1 cellular context compared by ENCODE assay signal in the genomic region with DNA sequence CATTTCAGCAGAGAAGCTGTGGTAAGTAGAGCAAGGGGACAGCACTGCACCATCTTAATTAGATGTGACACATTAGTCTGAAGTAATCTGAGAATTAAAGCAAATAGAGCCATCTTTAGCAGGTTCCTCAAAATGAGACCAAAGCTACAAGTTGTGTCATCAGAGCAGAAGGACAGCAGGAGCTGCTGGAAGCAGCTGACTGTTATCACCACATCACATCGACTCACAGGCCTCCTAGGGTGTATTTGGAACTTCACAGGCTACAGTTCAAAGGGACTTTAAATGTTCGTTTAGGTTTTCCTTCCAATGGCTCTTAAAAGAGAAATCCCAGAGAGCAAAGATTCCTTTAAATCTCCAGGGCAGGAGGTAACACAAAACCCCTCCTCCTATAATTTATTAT.
TF ChIP-seq lines count a peak whose summit lies in the region.

No MANE protein-coding gene starts in this region.

TF ChIP-seq in K562, 482 proteins besides CTCF, POLR2A, EP300 and RAD21 (continued from another document and continues in another):
- TF ChIP-seq, protein P1, sequence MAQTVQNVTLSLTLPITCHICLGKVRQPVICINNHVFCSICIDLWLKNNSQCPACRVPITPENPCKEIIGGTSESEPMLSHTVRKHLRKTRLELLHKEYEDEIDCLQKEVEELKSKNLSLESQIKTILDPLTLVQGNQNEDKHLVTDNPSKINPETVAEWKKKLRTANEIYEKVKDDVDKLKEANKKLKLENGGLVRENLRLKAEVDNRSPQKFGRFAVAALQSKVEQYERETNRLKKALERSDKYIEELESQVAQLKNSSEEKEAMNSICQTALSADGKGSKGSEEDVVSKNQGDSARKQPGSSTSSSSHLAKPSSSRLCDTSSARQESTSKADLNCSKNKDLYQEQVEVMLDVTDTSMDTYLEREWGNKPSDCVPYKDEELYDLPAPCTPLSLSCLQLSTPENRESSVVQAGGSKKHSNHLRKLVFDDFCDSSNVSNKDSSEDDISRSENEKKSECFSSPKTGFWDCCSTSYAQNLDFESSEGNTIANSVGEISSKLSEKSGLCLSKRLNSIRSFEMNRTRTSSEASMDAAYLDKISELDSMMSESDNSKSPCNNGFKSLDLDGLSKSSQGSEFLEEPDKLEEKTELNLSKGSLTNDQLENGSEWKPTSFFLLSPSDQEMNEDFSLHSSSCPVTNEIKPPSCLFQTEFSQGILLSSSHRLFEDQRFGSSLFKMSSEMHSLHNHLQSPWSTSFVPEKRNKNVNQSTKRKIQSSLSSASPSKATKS (CRISPR knock-in tag; IDR thresholded peaks at IDR 0.05), result no peak
- TF ChIP-seq, protein P2, sequence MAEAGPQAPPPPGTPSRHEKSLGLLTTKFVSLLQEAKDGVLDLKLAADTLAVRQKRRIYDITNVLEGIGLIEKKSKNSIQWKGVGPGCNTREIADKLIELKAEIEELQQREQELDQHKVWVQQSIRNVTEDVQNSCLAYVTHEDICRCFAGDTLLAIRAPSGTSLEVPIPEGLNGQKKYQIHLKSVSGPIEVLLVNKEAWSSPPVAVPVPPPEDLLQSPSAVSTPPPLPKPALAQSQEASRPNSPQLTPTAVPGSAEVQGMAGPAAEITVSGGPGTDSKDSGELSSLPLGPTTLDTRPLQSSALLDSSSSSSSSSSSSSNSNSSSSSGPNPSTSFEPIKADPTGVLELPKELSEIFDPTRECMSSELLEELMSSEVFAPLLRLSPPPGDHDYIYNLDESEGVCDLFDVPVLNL (CRISPR knock-in tag; IDR thresholded peaks at IDR 0.05; ENCODE audit: low read depth), result no peak
- TF ChIP-seq, protein P3, sequence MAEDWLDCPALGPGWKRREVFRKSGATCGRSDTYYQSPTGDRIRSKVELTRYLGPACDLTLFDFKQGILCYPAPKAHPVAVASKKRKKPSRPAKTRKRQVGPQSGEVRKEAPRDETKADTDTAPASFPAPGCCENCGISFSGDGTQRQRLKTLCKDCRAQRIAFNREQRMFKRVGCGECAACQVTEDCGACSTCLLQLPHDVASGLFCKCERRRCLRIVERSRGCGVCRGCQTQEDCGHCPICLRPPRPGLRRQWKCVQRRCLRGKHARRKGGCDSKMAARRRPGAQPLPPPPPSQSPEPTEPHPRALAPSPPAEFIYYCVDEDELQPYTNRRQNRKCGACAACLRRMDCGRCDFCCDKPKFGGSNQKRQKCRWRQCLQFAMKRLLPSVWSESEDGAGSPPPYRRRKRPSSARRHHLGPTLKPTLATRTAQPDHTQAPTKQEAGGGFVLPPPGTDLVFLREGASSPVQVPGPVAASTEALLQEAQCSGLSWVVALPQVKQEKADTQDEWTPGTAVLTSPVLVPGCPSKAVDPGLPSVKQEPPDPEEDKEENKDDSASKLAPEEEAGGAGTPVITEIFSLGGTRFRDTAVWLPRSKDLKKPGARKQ (CRISPR knock-in tag; IDR thresholded peaks at IDR 0.05), result no peak
- peak; percentile 54 for TF ChIP-seq CEBPB (tag; IDR thresholded peaks at IDR 0.05)
- TF ChIP-seq, protein P4, sequence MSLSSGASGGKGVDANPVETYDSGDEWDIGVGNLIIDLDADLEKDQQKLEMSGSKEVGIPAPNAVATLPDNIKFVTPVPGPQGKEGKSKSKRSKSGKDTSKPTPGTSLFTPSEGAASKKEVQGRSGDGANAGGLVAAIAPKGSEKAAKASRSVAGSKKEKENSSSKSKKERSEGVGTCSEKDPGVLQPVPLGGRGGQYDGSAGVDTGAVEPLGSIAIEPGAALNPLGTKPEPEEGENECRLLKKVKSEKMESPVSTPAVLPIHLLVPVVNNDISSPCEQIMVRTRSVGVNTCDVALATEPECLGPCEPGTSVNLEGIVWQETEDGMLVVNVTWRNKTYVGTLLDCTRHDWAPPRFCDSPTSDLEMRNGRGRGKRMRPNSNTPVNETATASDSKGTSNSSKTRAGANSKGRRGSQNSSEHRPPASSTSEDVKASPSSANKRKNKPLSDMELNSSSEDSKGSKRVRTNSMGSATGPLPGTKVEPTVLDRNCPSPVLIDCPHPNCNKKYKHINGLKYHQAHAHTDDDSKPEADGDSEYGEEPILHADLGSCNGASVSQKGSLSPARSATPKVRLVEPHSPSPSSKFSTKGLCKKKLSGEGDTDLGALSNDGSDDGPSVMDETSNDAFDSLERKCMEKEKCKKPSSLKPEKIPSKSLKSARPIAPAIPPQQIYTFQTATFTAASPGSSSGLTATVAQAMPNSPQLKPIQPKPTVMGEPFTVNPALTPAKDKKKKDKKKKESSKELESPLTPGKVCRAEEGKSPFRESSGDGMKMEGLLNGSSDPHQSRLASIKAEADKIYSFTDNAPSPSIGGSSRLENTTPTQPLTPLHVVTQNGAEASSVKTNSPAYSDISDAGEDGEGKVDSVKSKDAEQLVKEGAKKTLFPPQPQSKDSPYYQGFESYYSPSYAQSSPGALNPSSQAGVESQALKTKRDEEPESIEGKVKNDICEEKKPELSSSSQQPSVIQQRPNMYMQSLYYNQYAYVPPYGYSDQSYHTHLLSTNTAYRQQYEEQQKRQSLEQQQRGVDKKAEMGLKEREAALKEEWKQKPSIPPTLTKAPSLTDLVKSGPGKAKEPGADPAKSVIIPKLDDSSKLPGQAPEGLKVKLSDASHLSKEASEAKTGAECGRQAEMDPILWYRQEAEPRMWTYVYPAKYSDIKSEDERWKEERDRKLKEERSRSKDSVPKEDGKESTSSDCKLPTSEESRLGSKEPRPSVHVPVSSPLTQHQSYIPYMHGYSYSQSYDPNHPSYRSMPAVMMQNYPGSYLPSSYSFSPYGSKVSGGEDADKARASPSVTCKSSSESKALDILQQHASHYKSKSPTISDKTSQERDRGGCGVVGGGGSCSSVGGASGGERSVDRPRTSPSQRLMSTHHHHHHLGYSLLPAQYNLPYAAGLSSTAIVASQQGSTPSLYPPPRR (CRISPR knock-in tag; IDR thresholded peaks at IDR 0.05; ENCODE audit: borderline replicate concordance), result no peak
- no peak for TF ChIP-seq NR2C2 (CRISPR knock-in tag; IDR thresholded peaks at IDR 0.05)
- peak; percentile 20 for TF ChIP-seq NR2C2 (tag; IDR thresholded peaks at IDR 0.05)
- no peak for TF ChIP-seq SRSF7 (optimal IDR thresholded peaks at IDR 0.05; ENCODE audit: low read depth, low read length)
- TF ChIP-seq, protein P5, sequence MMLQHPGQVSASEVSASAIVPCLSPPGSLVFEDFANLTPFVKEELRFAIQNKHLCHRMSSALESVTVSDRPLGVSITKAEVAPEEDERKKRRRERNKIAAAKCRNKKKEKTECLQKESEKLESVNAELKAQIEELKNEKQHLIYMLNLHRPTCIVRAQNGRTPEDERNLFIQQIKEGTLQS (IDR thresholded peaks at IDR 0.05), result peak; percentile 29; the same call in 1 of the 2 replicates
- TF ChIP-seq, protein P5 (CRISPR knock-in tag; conservative IDR thresholded peaks at IDR 0.05), result no peak
- TF ChIP-seq, protein P6, sequence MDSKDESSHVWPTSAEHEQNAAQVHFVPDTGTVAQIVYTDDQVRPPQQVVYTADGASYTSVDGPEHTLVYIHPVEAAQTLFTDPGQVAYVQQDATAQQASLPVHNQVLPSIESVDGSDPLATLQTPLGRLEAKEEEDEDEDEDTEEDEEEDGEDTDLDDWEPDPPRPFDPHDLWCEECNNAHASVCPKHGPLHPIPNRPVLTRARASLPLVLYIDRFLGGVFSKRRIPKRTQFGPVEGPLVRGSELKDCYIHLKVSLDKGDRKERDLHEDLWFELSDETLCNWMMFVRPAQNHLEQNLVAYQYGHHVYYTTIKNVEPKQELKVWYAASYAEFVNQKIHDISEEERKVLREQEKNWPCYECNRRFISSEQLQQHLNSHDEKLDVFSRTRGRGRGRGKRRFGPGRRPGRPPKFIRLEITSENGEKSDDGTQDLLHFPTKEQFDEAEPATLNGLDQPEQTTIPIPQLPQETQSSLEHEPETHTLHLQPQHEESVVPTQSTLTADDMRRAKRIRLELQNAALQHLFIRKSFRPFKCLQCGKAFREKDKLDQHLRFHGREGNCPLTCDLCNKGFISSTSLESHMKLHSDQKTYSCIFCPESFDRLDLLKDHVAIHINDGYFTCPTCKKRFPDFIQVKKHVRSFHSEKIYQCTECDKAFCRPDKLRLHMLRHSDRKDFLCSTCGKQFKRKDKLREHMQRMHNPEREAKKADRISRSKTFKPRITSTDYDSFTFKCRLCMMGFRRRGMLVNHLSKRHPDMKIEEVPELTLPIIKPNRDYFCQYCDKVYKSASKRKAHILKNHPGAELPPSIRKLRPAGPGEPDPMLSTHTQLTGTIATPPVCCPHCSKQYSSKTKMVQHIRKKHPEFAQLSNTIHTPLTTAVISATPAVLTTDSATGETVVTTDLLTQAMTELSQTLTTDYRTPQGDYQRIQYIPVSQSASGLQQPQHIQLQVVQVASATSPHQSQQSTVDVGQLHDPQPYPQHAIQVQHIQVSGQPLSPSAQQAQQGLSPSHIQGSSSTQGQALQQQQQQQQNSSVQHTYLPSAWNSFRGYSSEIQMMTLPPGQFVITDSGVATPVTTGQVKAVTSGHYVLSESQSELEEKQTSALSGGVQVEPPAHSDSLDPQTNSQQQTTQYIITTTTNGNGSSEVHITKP (IDR thresholded peaks at IDR 0.05; ENCODE audit: partially characterized antibody), result no peak
- TF ChIP-seq MECOM (CRISPR knock-in tag; IDR thresholded peaks at IDR 0.05), result 0 out of 2 replicates have a peak, but pooled peaks have one; percentile 16
- peak; percentile 23 for TF ChIP-seq MEIS2 (IDR thresholded peaks at IDR 0.05; ENCODE audit: partially characterized antibody)
- TF ChIP-seq BMI1 (IDR thresholded peaks at IDR 0.05; ENCODE audit: low read length), result no peak
- TF ChIP-seq, protein P7, sequence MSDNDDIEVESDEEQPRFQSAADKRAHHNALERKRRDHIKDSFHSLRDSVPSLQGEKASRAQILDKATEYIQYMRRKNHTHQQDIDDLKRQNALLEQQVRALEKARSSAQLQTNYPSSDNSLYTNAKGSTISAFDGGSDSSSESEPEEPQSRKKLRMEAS (CRISPR knock-in tag; IDR thresholded peaks at IDR 0.05), result no peak
- TF ChIP-seq, protein P8, sequence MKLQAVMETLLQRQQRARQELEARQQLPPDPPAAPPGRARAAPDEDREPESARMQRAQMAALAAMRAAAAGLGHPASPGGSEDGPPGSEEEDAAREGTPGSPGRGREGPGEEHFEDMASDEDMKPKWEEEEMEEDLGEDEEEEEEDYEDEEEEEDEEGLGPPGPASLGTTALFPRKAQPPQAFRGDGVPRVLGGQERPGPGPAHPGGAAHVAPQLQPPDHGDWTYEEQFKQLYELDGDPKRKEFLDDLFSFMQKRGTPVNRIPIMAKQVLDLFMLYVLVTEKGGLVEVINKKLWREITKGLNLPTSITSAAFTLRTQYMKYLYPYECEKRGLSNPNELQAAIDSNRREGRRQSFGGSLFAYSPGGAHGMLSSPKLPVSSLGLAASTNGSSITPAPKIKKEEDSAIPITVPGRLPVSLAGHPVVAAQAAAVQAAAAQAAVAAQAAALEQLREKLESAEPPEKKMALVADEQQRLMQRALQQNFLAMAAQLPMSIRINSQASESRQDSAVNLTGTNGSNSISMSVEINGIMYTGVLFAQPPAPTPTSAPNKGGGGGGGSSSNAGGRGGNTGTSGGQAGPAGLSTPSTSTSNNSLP (IDR thresholded peaks at IDR 0.05; ENCODE audit: borderline replicate concordance, low read depth, low read length), result no peak
- TF ChIP-seq ETV1 (tag; conservative IDR thresholded peaks at IDR 0.05; ENCODE audit: low read depth), result no peak
- no peak for TF ChIP-seq TAL1 (IDR thresholded peaks at IDR 0.05)
- TF ChIP-seq, protein P9, sequence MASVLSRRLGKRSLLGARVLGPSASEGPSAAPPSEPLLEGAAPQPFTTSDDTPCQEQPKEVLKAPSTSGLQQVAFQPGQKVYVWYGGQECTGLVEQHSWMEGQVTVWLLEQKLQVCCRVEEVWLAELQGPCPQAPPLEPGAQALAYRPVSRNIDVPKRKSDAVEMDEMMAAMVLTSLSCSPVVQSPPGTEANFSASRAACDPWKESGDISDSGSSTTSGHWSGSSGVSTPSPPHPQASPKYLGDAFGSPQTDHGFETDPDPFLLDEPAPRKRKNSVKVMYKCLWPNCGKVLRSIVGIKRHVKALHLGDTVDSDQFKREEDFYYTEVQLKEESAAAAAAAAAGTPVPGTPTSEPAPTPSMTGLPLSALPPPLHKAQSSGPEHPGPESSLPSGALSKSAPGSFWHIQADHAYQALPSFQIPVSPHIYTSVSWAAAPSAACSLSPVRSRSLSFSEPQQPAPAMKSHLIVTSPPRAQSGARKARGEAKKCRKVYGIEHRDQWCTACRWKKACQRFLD (CRISPR knock-in tag; IDR thresholded peaks at IDR 0.05), result peak; percentile 48; the same call in 1 of the 2 replicates
- TF ChIP-seq ZNF586 (CRISPR knock-in tag; conservative IDR thresholded peaks at IDR 0.05), result no peak
- TF ChIP-seq, protein P10, sequence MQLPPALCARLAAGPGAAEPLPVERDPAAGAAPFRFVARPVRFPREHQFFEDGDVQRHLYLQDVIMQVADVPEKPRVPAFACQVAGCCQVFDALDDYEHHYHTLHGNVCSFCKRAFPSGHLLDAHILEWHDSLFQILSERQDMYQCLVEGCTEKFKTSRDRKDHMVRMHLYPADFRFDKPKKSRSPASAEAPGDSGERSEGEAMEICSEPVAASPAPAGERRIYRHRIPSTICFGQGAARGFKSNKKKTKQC (CRISPR knock-in tag; IDR thresholded peaks at IDR 0.05), result no peak
- no peak for TF ChIP-seq ZNF57 (CRISPR knock-in tag; IDR thresholded peaks at IDR 0.05)
- no peak for TF ChIP-seq CBFA2T2 (conservative IDR thresholded peaks at IDR 0.05)
- TF ChIP-seq ATF1 (CRISPR knock-in tag; IDR thresholded peaks at IDR 0.05), result no peak
- TF ChIP-seq ATF1 (tag; IDR thresholded peaks at IDR 0.05), result peak; percentile 53
- TF ChIP-seq, protein P11, sequence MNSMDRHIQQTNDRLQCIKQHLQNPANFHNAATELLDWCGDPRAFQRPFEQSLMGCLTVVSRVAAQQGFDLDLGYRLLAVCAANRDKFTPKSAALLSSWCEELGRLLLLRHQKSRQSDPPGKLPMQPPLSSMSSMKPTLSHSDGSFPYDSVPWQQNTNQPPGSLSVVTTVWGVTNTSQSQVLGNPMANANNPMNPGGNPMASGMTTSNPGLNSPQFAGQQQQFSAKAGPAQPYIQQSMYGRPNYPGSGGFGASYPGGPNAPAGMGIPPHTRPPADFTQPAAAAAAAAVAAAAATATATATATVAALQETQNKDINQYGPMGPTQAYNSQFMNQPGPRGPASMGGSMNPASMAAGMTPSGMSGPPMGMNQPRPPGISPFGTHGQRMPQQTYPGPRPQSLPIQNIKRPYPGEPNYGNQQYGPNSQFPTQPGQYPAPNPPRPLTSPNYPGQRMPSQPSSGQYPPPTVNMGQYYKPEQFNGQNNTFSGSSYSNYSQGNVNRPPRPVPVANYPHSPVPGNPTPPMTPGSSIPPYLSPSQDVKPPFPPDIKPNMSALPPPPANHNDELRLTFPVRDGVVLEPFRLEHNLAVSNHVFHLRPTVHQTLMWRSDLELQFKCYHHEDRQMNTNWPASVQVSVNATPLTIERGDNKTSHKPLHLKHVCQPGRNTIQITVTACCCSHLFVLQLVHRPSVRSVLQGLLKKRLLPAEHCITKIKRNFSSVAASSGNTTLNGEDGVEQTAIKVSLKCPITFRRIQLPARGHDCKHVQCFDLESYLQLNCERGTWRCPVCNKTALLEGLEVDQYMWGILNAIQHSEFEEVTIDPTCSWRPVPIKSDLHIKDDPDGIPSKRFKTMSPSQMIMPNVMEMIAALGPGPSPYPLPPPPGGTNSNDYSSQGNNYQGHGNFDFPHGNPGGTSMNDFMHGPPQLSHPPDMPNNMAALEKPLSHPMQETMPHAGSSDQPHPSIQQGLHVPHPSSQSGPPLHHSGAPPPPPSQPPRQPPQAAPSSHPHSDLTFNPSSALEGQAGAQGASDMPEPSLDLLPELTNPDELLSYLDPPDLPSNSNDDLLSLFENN (IDR thresholded peaks at IDR 0.05; ENCODE audit: low read depth in 2 of 2, low read length in 2 of 2), result no peak
- no peak for TF ChIP-seq ZNF124 (CRISPR knock-in tag; IDR thresholded peaks at IDR 0.05)
